ENCODE assay signal across 16 cellular contexts in genomic region chr15:92877000-92877399, GRCh38. TPM values are rescaled to one million over a fixed set of nuclear protein-coding genes. Genes with fewer than 3 reads are reported as not detected.
A peak's percentile ranks its signal among the peaks of the same experiment; 100 is the strongest.
DNase-seq lines count a peak whose midpoint lies in the region; ATAC-seq, FAIRE-seq and TF ChIP-seq lines count a peak whose summit lies in the region.
"Had no signal": no experiment of that assay in that cellular context is flagged by ENCODE, and none has a peak within 500 bp of the region (broad histone marks: within the 10 kb centered on the region; RNA-seq: fewer than 3 reads in every experiment).

No MANE protein-coding gene starts in this region.

- H3K27me3 Mint-ChIP-seq in GM23338 (ENCODE audit: insufficient read depth, low read depth, poor library complexity), result peaks cover 16% of the 10 kb centered on the region

- H3K27me3 ChIP-seq in GM23338 (ENCODE audit: insufficient read depth) (no peaks in the 10 kb centered on the region), dorsolateral prefrontal cortex (no peaks in the 10 kb centered on the region), trophoblast cell (ENCODE audit: insufficient read depth, low read length) (no peaks in the 10 kb centered on the region)
- H3K27me3 ChIP-seq: BLaER1, SJCRH30 had no signal

- H3K27ac ChIP-seq in GM23338 (ENCODE audit: low read depth) (no peak overlapping the region), dorsolateral prefrontal cortex (peak overlapping the region in 36 of 59 donors; percentile 6 to 100 (median 57)), trophoblast cell (ENCODE audit: low read depth, low read length) (no peak overlapping the region), kidney (ENCODE audit: low read depth in 2 of 2, low read length in 2 of 2) (no peak overlapping the region)
- H3K27ac ChIP-seq: BLaER1, SJCRH30 had no signal

- DNase-seq in GM23338 (ENCODE audit: low spot score) (no peak), NCI-H226 (peak; percentile 83), dorsolateral prefrontal cortex (no peak), trophoblast cell (peak; percentile 36 to 62), kidney (no peak)
- no peak for DNase-seq in activated naive CD4-positive, alpha-beta T cell treated with anti-CD3 and anti-CD28 coated beads, Interleukin-2, amount 50 U/mL, for 72 hours (ENCODE audit: low spot score in 2 of 2)
- DNase-seq: CD8-positive, alpha-beta memory T cell; KBM-7; NCI-H1092; NCI-H1694 treated with DMSO at 0.1 percent for 48 hours; RPMI8226; SJCRH30 had no signal

- H3K36me3 ChIP-seq in GM23338 (ENCODE audit: insufficient read depth) (no peaks in the 10 kb centered on the region), trophoblast cell (ENCODE audit: control insufficient read depth in 1 of 2, insufficient read depth in 2 of 2, low read length in 2 of 2) (no peaks in the 10 kb centered on the region), kidney (ENCODE audit: control insufficient read depth in 1 of 2, insufficient read depth in 2 of 2, low read length in 2 of 2) (no peaks in the 10 kb centered on the region)
- H3K36me3 ChIP-seq: BLaER1, HAP-1, SJCRH30 had no signal

- H3K79me1 ChIP-seq in trophoblast cell (ENCODE audit: low read length), result peaks cover 8% of the 10 kb centered on the region

- no peak overlapping the region for H2BK12ac ChIP-seq in trophoblast cell (ENCODE audit: low read length)

- H3K4me1 ChIP-seq in GM23338 (ENCODE audit: insufficient read depth) (peaks cover 33% of the 10 kb centered on the region), trophoblast cell (ENCODE audit: control insufficient read depth in 1 of 2, insufficient read depth in 2 of 2, low read length in 2 of 2) (peaks cover 5 to 6% of the 10 kb centered on the region in 2 experiments), kidney (ENCODE audit: control insufficient read depth in 1 of 2, insufficient read depth in 1 of 2, low read depth in 1 of 2, low read length in 2 of 2) (peaks cover 0 to 4% of the 10 kb centered on the region in 2 donors)

- H3K18ac ChIP-seq in trophoblast cell (ENCODE audit: low read length), result no peak overlapping the region

- H3K9ac ChIP-seq in trophoblast cell (ENCODE audit: low read length) (no peak overlapping the region), kidney (ENCODE audit: low read length in 2 of 2) (no peak overlapping the region)
- H3K9ac ChIP-seq: BLaER1 had no signal

- H3K4me3 ChIP-seq in GM23338 (no peak overlapping the region), dorsolateral prefrontal cortex (no peak overlapping the region), trophoblast cell (ENCODE audit: low read depth, low read length) (no peak overlapping the region), kidney (ENCODE audit: low read length in 2 of 2) (no peak overlapping the region)
- H3K4me3 ChIP-seq: BLaER1, HAP-1, SJCRH30 had no signal

- H3F3A ChIP-seq in GM23338 (replicated peaks; ENCODE audit: low read depth), result no peaks in the 10 kb centered on the region; the same call in 1 of the 2 replicates

- H2AFZ ChIP-seq in GM23338 (peak overlapping the region; percentile 93), trophoblast cell (ENCODE audit: insufficient read depth, low read length, poor library complexity) (no peak overlapping the region)

- no CpG with 5 or more reads among the region's 5 CpGs for WGBS in trophoblast cell (ENCODE audit: extremely low coverage, insufficient coverage, insufficient read length)

- H3K23ac ChIP-seq in trophoblast cell (ENCODE audit: low read length), result no peak overlapping the region

- no peak overlapping the region for H2BK120ac ChIP-seq in trophoblast cell (ENCODE audit: insufficient read depth, low read length, poor library complexity)

- no peaks in the 10 kb centered on the region for H4K20me1 ChIP-seq in GM23338 (replicated peaks; ENCODE audit: insufficient read depth)
- H4K20me1 ChIP-seq: BLaER1 had no signal

- H3K79me2 ChIP-seq in GM23338 (replicated peaks; ENCODE audit: insufficient read depth) (no peaks in the 10 kb centered on the region), trophoblast cell (ENCODE audit: control insufficient read depth, insufficient read depth, low read length, poor library complexity) (no peaks in the 10 kb centered on the region)

- H4K8ac ChIP-seq in trophoblast cell (ENCODE audit: low read depth, low read length), result no peak overlapping the region

- peak overlapping the region; percentile 19 for H4K91ac ChIP-seq in trophoblast cell (ENCODE audit: low read depth, low read length)

- no peaks in the 10 kb centered on the region for H3K9me3 ChIP-seq in trophoblast cell (ENCODE audit: insufficient read depth, low read depth, low read length)
- no peaks in the 10 kb centered on the region for H3K9me3 ChIP-seq in kidney (ENCODE audit: control insufficient read depth in 1 of 2, low read length in 2 of 2)
- H3K9me3 ChIP-seq: BLaER1, HAP-1, SJCRH30 had no signal

- intact Hi-C loops in dorsolateral prefrontal cortex (cut with DNase I), result no loop called here
- intact Hi-C loops in kidney (cut with DNase I), result no loop called here

- no peak overlapping the region for H2AK5ac ChIP-seq in trophoblast cell (ENCODE audit: low read length)

- no peak for FAIRE-seq in kidney (lab: Jason Lieb, UNC)
- FAIRE-seq: HTR-8/SVneo had no signal

- no peak overlapping the region for H2BK5ac ChIP-seq in trophoblast cell (ENCODE audit: low read depth, low read length, poor library complexity)

- peaks cover 38% of the 10 kb centered on the region for H3K4me1 Mint-ChIP-seq in GM23338

- no peak overlapping the region for H3K27ac Mint-ChIP-seq in GM23338
- H3K27ac Mint-ChIP-seq in activated naive CD4-positive, alpha-beta T cell treated with anti-CD3 and anti-CD28 coated beads, Interleukin-2, amount 50 U/mL, for 72 hours, result no peak overlapping the region

- no peaks in the 10 kb centered on the region; the same call in 1 of the 3 replicates for H3K9me3 Mint-ChIP-seq in GM23338
- no peaks in the 10 kb centered on the region for H3K9me3 Mint-ChIP-seq in activated naive CD4-positive, alpha-beta T cell treated with anti-CD3 and anti-CD28 coated beads, Interleukin-2, amount 50 U/mL, for 72 hours
- H3K9me3 Mint-ChIP-seq: CD8-positive, alpha-beta memory T cell had no signal

- H3K36me3 Mint-ChIP-seq in GM23338 (ENCODE audit: low read depth), result no peaks in the 10 kb centered on the region; the same call in 2 of the 3 replicates
- peaks cover 0 to 7% of the 10 kb centered on the region in 2 donors for H3K36me3 Mint-ChIP-seq in activated naive CD4-positive, alpha-beta T cell treated with anti-CD3 and anti-CD28 coated beads, Interleukin-2, amount 50 U/mL, for 72 hours
- H3K36me3 Mint-ChIP-seq: CD8-positive, alpha-beta memory T cell had no signal

- ATAC-seq in GM23338 (no peak), GM18502 (IDR thresholded peaks at IDR 0.05; ENCODE audit: poor library complexity, unreplicated experiment) (no peak)
- ATAC-seq in activated naive CD4-positive, alpha-beta T cell treated with anti-CD3 and anti-CD28 coated beads, Interleukin-2, amount 50 U/mL, for 72 hours, result no peak

- no peak overlapping the region for H3K14ac ChIP-seq in trophoblast cell (ENCODE audit: low read length)

- H3K4me3 Mint-ChIP-seq in GM23338, result no peak overlapping the region
- H3K4me3 Mint-ChIP-seq: CD8-positive, alpha-beta memory T cell had no signal

- no peaks in the 10 kb centered on the region for H3K9me2 ChIP-seq in GM23338 (ENCODE audit: insufficient read depth)

- no peak overlapping the region for H4K12ac ChIP-seq in trophoblast cell (ENCODE audit: low read depth, low read length)

- H3K4me2 ChIP-seq in GM23338 (no peak overlapping the region), trophoblast cell (ENCODE audit: low read length) (no peak overlapping the region)
- H3K4me2 ChIP-seq: BLaER1 had no signal

- H3K4ac ChIP-seq in trophoblast cell (ENCODE audit: low read depth, low read length), result no peak overlapping the region

- TF ChIP-seq CTCF in GM23338 (conservative IDR thresholded peaks at IDR 0.05; ENCODE audit: low read depth in 2 of 2) (no peak), dorsolateral prefrontal cortex (IDR thresholded peaks at IDR 0.05 in 54 of 56, conservative IDR thresholded peaks at IDR 0.05 in 2 of 56; ENCODE audit: low read depth in 1 of 56, partially characterized antibody in 56 of 56) (no peak), kidney (IDR thresholded peaks at IDR 0.05; ENCODE audit: borderline replicate concordance, extremely low read depth, insufficient read depth) (no peak)

TF ChIP-seq in GM23338, 12 proteins besides CTCF, POLR2A, EP300 and RAD21 (continues in another document):
- TF ChIP-seq EZH2 (IDR thresholded peaks at IDR 0.05; ENCODE audit: low read depth, unreplicated experiment) (no peak), NANOG (IDR thresholded peaks at IDR 0.05; ENCODE audit: borderline replicate concordance) (no peak), JUNB (IDR thresholded peaks at IDR 0.05; ENCODE audit: unreplicated experiment) (no peak), STAT1 (IDR thresholded peaks at IDR 0.05; ENCODE audit: unreplicated experiment) (no peak), ZNF331 (CRISPR knock-in tag; IDR thresholded peaks at IDR 0.05; ENCODE audit: low read depth) (no peak), ZNF114 (CRISPR knock-in tag; IDR thresholded peaks at IDR 0.05) (no peak), POLR2AphosphoS5 (IDR thresholded peaks at IDR 0.05; ENCODE audit: low read depth) (no peak), EZH2phosphoT487 (IDR thresholded peaks at IDR 0.05; ENCODE audit: unreplicated experiment) (no peak)

RNA-seq across cellular contexts. Expression of gene CHD2, which starts 23.1 kb away (rescaled TPM):
- total RNA-seq in GM23338 (2014; rRNA removed; shearing (Covaris generic)), result 108 and 119 TPM in 2 replicates
- polyA plus RNA-seq in GM23338 (2016; fragmentation: Nextera tagmentation; extraction: Ambion mirVana) (112 and 130 TPM in 2 replicates), kidney (ENCODE audit: insufficient read depth, low read depth, low replicate concordance) (22.5 TPM)
- total RNA-seq in dorsolateral prefrontal cortex (100 to 1,000 TPM; 120 to 227 (median 167) TPM), kidney (137 TPM)
- 98.2 and 104 TPM in 2 replicates for polyA plus RNA-seq in trophoblast cell (2013)
- total RNA-seq in activated naive CD4-positive, alpha-beta T cell treated with anti-CD3 and anti-CD28 coated beads, Interleukin-2, amount 50 U/mL, for 72 hours, result 100 to 1,000 TPM; 187 to 214 TPM

Comparison
In these comparisons a context has a peak if more than half of its experiments do, and no peak if none do; other contexts are left out.
1. DNase-seq: peak in NCI-H226 (single experiment) and trophoblast cell (2 of 2); none in GM23338 (single experiment), dorsolateral prefrontal cortex (0 of 10), kidney (single experiment) and activated naive CD4-positive, alpha-beta T cell treated with anti-CD3 and anti-CD28 coated beads, Interleukin-2, amount 50 U/mL, for 72 hours (0 of 2).
2. H3K27ac ChIP-seq: peak in dorsolateral prefrontal cortex (36 of 59); none in GM23338 (single experiment), trophoblast cell (single experiment) and kidney (0 of 2).